ENCODE assay signal across 23 cellular contexts in the genomic region with DNA sequence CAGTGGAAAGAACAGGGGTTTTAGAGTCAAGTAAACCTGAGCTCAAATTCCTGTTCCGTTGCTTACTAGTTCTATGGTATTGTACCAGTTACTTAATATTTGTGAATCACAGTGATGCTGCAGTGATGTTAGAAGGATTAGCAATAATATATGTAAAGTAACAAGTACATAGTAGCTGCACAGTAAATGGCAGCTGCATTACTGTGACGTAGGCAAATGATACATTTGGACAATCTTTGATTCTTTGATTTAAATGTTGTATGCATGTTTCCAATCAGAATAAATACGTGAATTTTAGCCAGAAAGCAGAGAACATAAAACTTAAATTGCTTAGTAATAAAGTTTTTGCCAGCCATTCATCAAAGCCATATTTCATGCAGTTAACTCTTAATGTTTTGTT.
"Had no signal": no experiment of that assay in that cellular context is flagged by ENCODE, and none has a peak within 500 bp of the region (broad histone marks: within the 10 kb centered on the region; RNA-seq: fewer than 3 reads in every experiment).

No MANE protein-coding gene starts in this region.

- H3K4me1 ChIP-seq: colonic mucosa, esophagus muscularis mucosa, foreskin keratinocyte, gastroesophageal sphincter, heart left ventricle, left lung, lower lobe of right lung had no signal

- H3K27ac ChIP-seq: colonic mucosa, epithelial cell of prostate, esophagus muscularis mucosa, foreskin keratinocyte, gastroesophageal sphincter, heart left ventricle, hepatocyte, left lung, lower lobe of right lung had no signal

- DNase-seq: colonic mucosa; cortex of kidney; effector CD8-positive, alpha-beta T cell; effector memory CD8-positive, alpha-beta T cell; endodermal cell; foreskin keratinocyte; heart left ventricle; hypothalamus; immature natural killer cell; left cardiac atrium; left lung; left ventricle myocardium superior; lower lobe of right lung; mesenchymal stem cell; mucosa of descending colon; naive B cell had no signal

- H3K9me3 ChIP-seq: colonic mucosa, esophagus muscularis mucosa, gastroesophageal sphincter, heart left ventricle, left lung, lower lobe of right lung, mucosa of descending colon had no signal

- H3K36me3 ChIP-seq: colonic mucosa, esophagus muscularis mucosa, gastroesophageal sphincter, heart left ventricle, left lung, lower lobe of right lung had no signal

- FAIRE-seq: endometrium, frontal cortex, keratinocyte had no signal

- H3K4me3 ChIP-seq: colonic mucosa, esophagus muscularis mucosa, gastroesophageal sphincter, heart left ventricle, hepatocyte, left lung, lower lobe of right lung, mucosa of descending colon had no signal
